In genomic region chr1:19074361-19074901, GRCh38 we compare ENCODE assay signal across 10 cellular contexts.
DNase-seq lines count a peak whose midpoint lies in the region; ATAC-seq and TF ChIP-seq lines count a peak whose summit lies in the region.
"Had no signal": no experiment of that assay in that cellular context is flagged by ENCODE, and none has a peak within 500 bp of the region (broad histone marks: within the 10 kb centered on the region; RNA-seq: fewer than 3 reads in every experiment).

No MANE protein-coding gene starts in this region.

- 85% methylated on average over 17 of the region's 17 CpGs for WGBS in right cardiac atrium
- WGBS in heart right ventricle, 2 donors, result 89 to 90% methylated on average over 17 of the region's 17 CpGs

- no peaks in the 10 kb centered on the region for H3K9me3 Mint-ChIP-seq in activated naive CD8-positive, alpha-beta T cell treated with anti-CD3 and anti-CD28 coated beads for 36 hours
- H3K9me3 Mint-ChIP-seq in GM23338, result no peaks in the 10 kb centered on the region; the same call in 2 of the 3 replicates

- H3K79me2 ChIP-seq in GM23338 (replicated peaks; ENCODE audit: insufficient read depth), result no peaks in the 10 kb centered on the region

- H3K4me3 ChIP-seq in right cardiac atrium (ENCODE audit: low read length) (no peak overlapping the region), heart right ventricle (no peak overlapping the region), skeletal muscle tissue (ENCODE audit: low read length in 3 of 3) (peak overlapping the region in 1 of 3 donors; percentile 15), GM23338 (no peak overlapping the region)

- no peak overlapping the region for H2AFZ ChIP-seq in GM23338

- peak overlapping the region; percentile 17 for H3K27ac Mint-ChIP-seq in activated naive CD8-positive, alpha-beta T cell treated with anti-CD3 and anti-CD28 coated beads for 36 hours
- H3K27ac Mint-ChIP-seq in GM23338, result no peak overlapping the region

- H3K27me3 Mint-ChIP-seq in activated naive CD8-positive, alpha-beta T cell treated with anti-CD3 and anti-CD28 coated beads for 36 hours, result no peaks in the 10 kb centered on the region
- H3K27me3 Mint-ChIP-seq in GM23338 (ENCODE audit: insufficient read depth, low read depth, poor library complexity), result peaks cover 11% of the 10 kb centered on the region

- no peak for TF ChIP-seq CTCF in heart right ventricle (IDR thresholded peaks at IDR 0.05)
- TF ChIP-seq CTCF in GM23338 (conservative IDR thresholded peaks at IDR 0.05; ENCODE audit: low read depth in 2 of 2), result no peak

- H3K9ac ChIP-seq in skeletal muscle tissue (ENCODE audit: low read depth in 1 of 3, low read length in 3 of 3), result peak overlapping the region in 1 of 3 donors; percentile 79

- no peaks in the 10 kb centered on the region for H3K9me3 ChIP-seq in right cardiac atrium (ENCODE audit: control insufficient read depth, low read length)
- H3K9me3 ChIP-seq in heart right ventricle, result no peaks in the 10 kb centered on the region
- H3K9me3 ChIP-seq in skeletal muscle tissue (ENCODE audit: control insufficient read depth in 3 of 3, low read length in 3 of 3), result no peaks in the 10 kb centered on the region

- no peaks in the 10 kb centered on the region for H3K9me2 ChIP-seq in GM23338 (ENCODE audit: insufficient read depth)

- H3F3A ChIP-seq in GM23338 (replicated peaks; ENCODE audit: low read depth), result 0 out of 2 replicates have a peak, but pooled peaks cover 3% of the 10 kb centered on the region

- H3K27me3 ChIP-seq in right cardiac atrium (ENCODE audit: control insufficient read depth, insufficient read depth) (no peaks in the 10 kb centered on the region), heart right ventricle (no peaks in the 10 kb centered on the region), skeletal muscle tissue (ENCODE audit: control insufficient read depth in 3 of 3, insufficient read depth in 3 of 3, low read length in 3 of 3) (peaks cover 0 to 3% (median 0%) of the 10 kb centered on the region in 3 donors), GM23338 (ENCODE audit: insufficient read depth) (no peaks in the 10 kb centered on the region)

- H3K4me1 Mint-ChIP-seq in activated naive CD8-positive, alpha-beta T cell treated with anti-CD3 and anti-CD28 coated beads for 36 hours, result peaks cover 33% of the 10 kb centered on the region
- H3K4me1 Mint-ChIP-seq in GM23338, result peaks cover 13% of the 10 kb centered on the region; the same call in 2 of the 3 replicates

- H3K4me2 ChIP-seq in GM23338, result no peak overlapping the region

- no peaks in the 10 kb centered on the region; the same call in none of the 2 replicates for H4K20me1 ChIP-seq in GM23338 (replicated peaks; ENCODE audit: insufficient read depth)

- intact Hi-C loops in right cardiac atrium (cut with DNase I), result no loop called here
- intact Hi-C loops in heart right ventricle (cut with DNase I), result loop anchor here in 2 of 10 donors (10.0 kb wide), 2 partner anchors 110 to 160 kb away; no protein-coding TSS in a partner anchor

- ATAC-seq in right cardiac atrium (no peak), heart right ventricle (no peak), GM21717 (IDR thresholded peaks at IDR 0.05; ENCODE audit: unreplicated experiment) (no peak), GM23338 (no peak)
- ATAC-seq: HCT116 had no signal

- H3K36me3 ChIP-seq in heart right ventricle (peaks cover 0 to 72% (median 61%) of the 10 kb centered on the region in 9 donors), skeletal muscle tissue (ENCODE audit: control insufficient read depth in 3 of 3, insufficient read depth in 3 of 3, low read length in 3 of 3) (peaks cover 51 to 54% (median 53%) of the 10 kb centered on the region in 3 donors), GM23338 (ENCODE audit: insufficient read depth) (peaks cover 35% of the 10 kb centered on the region)

- peaks cover 12% of the 10 kb centered on the region for H3K4me1 ChIP-seq in right cardiac atrium (ENCODE audit: control insufficient read depth, insufficient read depth, low read length)
- peaks cover 0 to 29% (median 26%) of the 10 kb centered on the region in 9 donors for H3K4me1 ChIP-seq in heart right ventricle
- peaks cover 37 to 48% (median 47%) of the 10 kb centered on the region in 3 donors for H3K4me1 ChIP-seq in skeletal muscle tissue (ENCODE audit: control insufficient read depth in 3 of 3, insufficient read depth in 3 of 3, low read length in 3 of 3)
- H3K4me1 ChIP-seq in GM23338 (ENCODE audit: insufficient read depth), result no peaks in the 10 kb centered on the region

- H3K4me3 Mint-ChIP-seq in activated naive CD8-positive, alpha-beta T cell treated with anti-CD3 and anti-CD28 coated beads for 36 hours, result no peak overlapping the region
- H3K4me3 Mint-ChIP-seq in GM23338, result no peak overlapping the region

- H3K27ac ChIP-seq in right cardiac atrium (ENCODE audit: low read length) (peak overlapping the region; percentile 25), heart right ventricle (peak overlapping the region in 1 of 10 donors; percentile 4), skeletal muscle tissue (ENCODE audit: low read depth, low read length) (peak overlapping the region; percentile 83), GM23338 (ENCODE audit: low read depth) (no peak overlapping the region)

- DNase-seq in right cardiac atrium (peak in 1 of 3 donors; percentile 38), heart right ventricle (no peak), EL (no peak), GM23338 (ENCODE audit: low spot score) (no peak), LoVo (ENCODE audit: low spot score) (no peak)
- DNase-seq in activated naive CD8-positive, alpha-beta T cell treated with anti-CD3 and anti-CD28 coated beads for 36 hours, result peak; percentile 34
- DNase-seq: amniotic stem cell had no signal

- H3K36me3 Mint-ChIP-seq in activated naive CD8-positive, alpha-beta T cell treated with anti-CD3 and anti-CD28 coated beads for 36 hours, result peaks cover 26% of the 10 kb centered on the region
- H3K36me3 Mint-ChIP-seq in GM23338 (ENCODE audit: low read depth), result peaks cover 59% of the 10 kb centered on the region

TF ChIP-seq in GM23338, 12 proteins besides CTCF, POLR2A, EP300 and RAD21 (continues in another document):
- TF ChIP-seq NANOG (IDR thresholded peaks at IDR 0.05; ENCODE audit: borderline replicate concordance) (no peak), ZNF462 (CRISPR knock-in tag; IDR thresholded peaks at IDR 0.05) (no peak), CREB1 (CRISPR knock-in tag; IDR thresholded peaks at IDR 0.05; ENCODE audit: low read depth) (no peak), EZH2phosphoT487 (IDR thresholded peaks at IDR 0.05; ENCODE audit: unreplicated experiment) (no peak)
